Comparison of ENCODE assay signal across 9 cellular contexts in genomic region chr18:58886864-58887612, GRCh38. TPM values are rescaled to one million over a fixed set of nuclear protein-coding genes. Genes with fewer than 3 reads are reported as not detected.
DNase-seq lines count a peak whose midpoint lies in the region; ATAC-seq and TF ChIP-seq lines count a peak whose summit lies in the region.
"Had no signal": no experiment of that assay in that cellular context is flagged by ENCODE, and none has a peak within 500 bp of the region (broad histone marks: within the 10 kb centered on the region; RNA-seq: fewer than 3 reads in every experiment).

No MANE protein-coding gene starts in this region.

- H3K36me3 Mint-ChIP-seq in glutamatergic neuron (ENCODE audit: unreplicated experiment), result no peaks in the 10 kb centered on the region

- H3K9me3 ChIP-seq in OCI-LY7 (ENCODE audit: low read length) (no peaks in the 10 kb centered on the region), spleen (no peaks in the 10 kb centered on the region)
- H3K9me3 ChIP-seq: pancreas had no signal

- TF ChIP-seq POLR2A in spleen (IDR thresholded peaks at IDR 0.05), result no peak

- H3K4me2 ChIP-seq in OCI-LY7 (ENCODE audit: low read length), result peak overlapping the region; percentile 55

- no peaks in the 10 kb centered on the region for H3K27me3 ChIP-seq in spleen (replicated peaks in 1 of 7)
- H3K27me3 ChIP-seq: pancreas had no signal

- H3K27ac Mint-ChIP-seq in glutamatergic neuron (ENCODE audit: unreplicated experiment), result peak overlapping the region; percentile 71

- in situ Hi-C loops in GM13977 (cut with MboI; ENCODE audit: low pct_unique_long_range_greater_than_20kb, low sequenced_read_pairs, unreplicated experiment), result no loop called here

- H3K4me3 ChIP-seq in OCI-LY7 (ENCODE audit: low read depth, low read length, poor library complexity, severe bottlenecking) (peak overlapping the region; percentile 43), spleen (peak overlapping the region in 1 of 8 donors; percentile 17)
- H3K4me3 ChIP-seq: pancreas had no signal

- no peaks in the 10 kb centered on the region for H3K27me3 Mint-ChIP-seq in glutamatergic neuron (ENCODE audit: unreplicated experiment)

- H2AFZ ChIP-seq in OCI-LY7 (ENCODE audit: low read length), result peak overlapping the region; percentile 25; the same call in 1 of the 2 replicates

- H4K20me1 ChIP-seq in OCI-LY7 (ENCODE audit: insufficient read depth, low read length), result no peaks in the 10 kb centered on the region

- intact Hi-C loops in OCI-LY7 (cut with micrococcal nuclease; ENCODE audit: unreplicated experiment), result no loop called here
- intact Hi-C loops in spleen (cut with DNase I; ENCODE audit: low total_unique reads), result no loop called here

- H3K4me1 Mint-ChIP-seq in glutamatergic neuron (ENCODE audit: low read depth, unreplicated experiment), result peaks cover 11% of the 10 kb centered on the region

- no peaks in the 10 kb centered on the region for H3K9me2 ChIP-seq in OCI-LY7 (ENCODE audit: insufficient read depth, low read length)

- no peak for TF ChIP-seq CTCF in OCI-LY7 (conservative IDR thresholded peaks at IDR 0.05; ENCODE audit: low read length)
- TF ChIP-seq CTCF in glutamatergic neuron (IDR thresholded peaks at IDR 0.05; ENCODE audit: partially characterized antibody, unreplicated experiment), result no peak
- TF ChIP-seq CTCF in spleen (IDR thresholded peaks at IDR 0.05 in 8 of 11, conservative IDR thresholded peaks at IDR 0.05 in 3 of 11), result no peak
- TF ChIP-seq CTCF in GM13977 (IDR thresholded peaks at IDR 0.05; ENCODE audit: extremely low read depth, insufficient read depth, missing control alignments), result no peak
- no peak for TF ChIP-seq CTCF in omental fat pad (IDR thresholded peaks at IDR 0.05)

- ATAC-seq in GM21447 (IDR thresholded peaks at IDR 0.05; ENCODE audit: unreplicated experiment) (peak; percentile 27), omental fat pad (ENCODE audit: low FRiP score) (no peak)

- BruUV-seq in OCI-LY7 (replicated peaks; lab: Mats Ljungman, UMichigan), result no TSS peak

- WGBS in spleen, 5 donors, result 32 to 54% (median 40%) methylated on average over 8 of the region's 8 CpGs

- POLR2A ChIA-PET in OCI-LY7 (lab: Charles Lee), result no interaction called here

- H3K27ac ChIP-seq in OCI-LY7 (ENCODE audit: low read depth, low read length, poor library complexity, severe bottlenecking), result peak overlapping the region; percentile 45
- peak overlapping the region; percentile 38 to 78 (median 64) for H3K27ac ChIP-seq in spleen

- H3K9me3 Mint-ChIP-seq in glutamatergic neuron (ENCODE audit: unreplicated experiment), result no peaks in the 10 kb centered on the region

- H3K36me3 ChIP-seq in OCI-LY7 (ENCODE audit: insufficient read depth, low read length) (0 out of 2 replicates have a peak, but pooled peaks cover 4% of the 10 kb centered on the region), spleen (peaks cover 0 to 9% (median 2%) of the 10 kb centered on the region in 6 donors)
- H3K36me3 ChIP-seq: pancreas had no signal

- H3K4me1 ChIP-seq in OCI-LY7 (ENCODE audit: insufficient read depth, low read length, poor library complexity, severe bottlenecking), result peaks cover 21% of the 10 kb centered on the region
- H3K4me1 ChIP-seq in spleen, result peaks cover 14 to 46% (median 31%) of the 10 kb centered on the region in 6 donors
- H3K4me1 ChIP-seq: pancreas had no signal

- CTCF ChIA-PET in OCI-LY7 (lab: Charles Lee; ENCODE audit: unreplicated experiment), result no interaction called here

- DNase-seq in OCI-LY7 (ENCODE audit: low spot score) (no peak), glutamatergic neuron (no peak), spleen (no peak), GM13977 (ENCODE audit: low spot score) (no peak), DMS53 (lab: John Stamatoyannopoulos, UW) (no peak), omental fat pad (ENCODE audit: low spot score) (no peak)
- no peak for DNase-seq in activated CD4-positive, alpha-beta T cell treated with anti-CD3 and anti-CD28 coated beads, Interleukin-2, amount 50 U/mL, for 1 hour

- peak overlapping the region; percentile 28 for H3K4me3 Mint-ChIP-seq in glutamatergic neuron (ENCODE audit: unreplicated experiment)

- no peaks in the 10 kb centered on the region for H3K79me2 ChIP-seq in OCI-LY7 (ENCODE audit: insufficient read depth, low read depth, low read length)

RNA-seq across cellular contexts. Expression of gene ZNF532, which starts 22.4 kb away (rescaled TPM):
- total RNA-seq in OCI-LY7 (2014; rRNA removed; shearing (Covaris generic)), result 10.4 and 21.3 TPM in 2 replicates
- total RNA-seq in OCI-LY7 (2022) (18.7 and 25.1 TPM in 2 replicates), glutamatergic neuron (ENCODE audit: unreplicated experiment) (217 TPM), spleen (10 to 100 TPM; 40.0 to 64.8 (median 47.2) TPM), omental fat pad (10 to 100 TPM; 41.7 to 73.6 (median 53.3) TPM)
- 10 to 100 TPM in 1 of 3 donors, 1 to 10 TPM in 2; 5.2 to 12.1 (median 9.8) TPM for polyA plus RNA-seq in spleen
